17 cellular contexts compared by ENCODE assay signal in genomic region chr16:11331967-11332366, GRCh38. TPM values are rescaled to one million over a fixed set of nuclear protein-coding genes. Genes with fewer than 3 reads are reported as not detected.
DNase-seq lines count a peak whose midpoint lies in the region; ATAC-seq, FAIRE-seq and TF ChIP-seq lines count a peak whose summit lies in the region.
"Had no signal": no experiment of that assay in that cellular context is flagged by ENCODE, and none has a peak within 500 bp of the region (broad histone marks: within the 10 kb centered on the region; RNA-seq: fewer than 3 reads in every experiment).

No MANE protein-coding gene starts in this region.

- H3K27me3 Mint-ChIP-seq in activated B cell treated with CpG ODN at 0.5 μM for 24 hours (no peaks in the 10 kb centered on the region), glutamatergic neuron (ENCODE audit: unreplicated experiment) (peaks cover 1% of the 10 kb centered on the region)

- TF ChIP-seq POLR2A in A549 (IDR thresholded peaks at IDR 0.05; ENCODE audit: low read length): no peak

- TF ChIP-seq CTCF in A549 (IDR thresholded peaks at IDR 0.05): no peak
- no peak for TF ChIP-seq CTCF in activated B cell treated with CpG ODN at 0.5 μM for 24 hours (IDR thresholded peaks at IDR 0.05)
- no peak for TF ChIP-seq CTCF in glutamatergic neuron (IDR thresholded peaks at IDR 0.05; ENCODE audit: partially characterized antibody, unreplicated experiment)
- TF ChIP-seq CTCF in BE2C (IDR thresholded peaks at IDR 0.05; ENCODE audit: low read depth, low read length): no peak

- no peak overlapping the region for H3K23ac ChIP-seq in trophoblast cell (ENCODE audit: low read length)

- ATAC-seq in A549 (no peak), activated B cell treated with CpG ODN at 0.5 μM for 24 hours (ENCODE audit: low read depth) (no peak)
- ATAC-seq: CD8-positive, alpha-beta T cell had no signal

- H2BK120ac ChIP-seq in trophoblast cell (ENCODE audit: insufficient read depth, low read length, poor library complexity): no peak overlapping the region

- H3K18ac ChIP-seq in trophoblast cell (ENCODE audit: low read length): no peak overlapping the region

- CTCF ChIA-PET in A549 (lab: Yijun Ruan, JAX) (interaction anchor here (1.6 to 2.7 kb wide), 3 partner anchors 75 to 368 kb away, joined by 3 to 8 read pairs (median 7); partner anchors contain the start of gene SOCS1), activated B cell treated with CpG ODN at 0.5 μM for 24 hours (lab: Charles Lee) (interaction anchor here (1.6 kb wide), 1 partner anchor 76 kb away, joined by 4 read pairs; the partner anchor contains the start of gene SOCS1)

- no peak for DNase-seq in A549 (ENCODE audit: low read depth in 1 of 2, low spot score in 1 of 2)
- DNase-seq in activated B cell treated with CpG ODN at 0.5 μM for 24 hours: no peak
- no peak for DNase-seq in trophoblast cell
- no peak for DNase-seq in NCI-H748 (lab: John Stamatoyannopoulos, UW; ENCODE audit: unreplicated experiment)
- no peak for DNase-seq in glutamatergic neuron
- no peak for DNase-seq in BE2C
- DNase-seq: 8988T; Calu3; CD8-positive, alpha-beta T cell; DMS79 treated with DMSO at 0.1 percent for 48 hours; GF-D8; HCEC 1CT had no signal

- POLR2A ChIA-PET in A549 (lab: Yijun Ruan, JAX) (interaction anchor here (0.8 kb wide), 1 partner anchor 76 kb away, joined by 3 read pairs; the partner anchor contains the start of gene SOCS1), activated B cell treated with CpG ODN at 0.5 μM for 24 hours (lab: Charles Lee) (interaction anchor here (1.1 to 9.0 kb wide), 2 partner anchors 75 to 76 kb away, joined by 5 to 157 read pairs; partner anchors contain the start of gene SOCS1)

- H3K9ac ChIP-seq in BLaER1 treated with 17β-estradiol and CSF1 and Interleukin-3, amounts not matched to agents 10 nM and 100 nM: no peak overlapping the region
- H3K9ac ChIP-seq in trophoblast cell (ENCODE audit: low read length): no peak overlapping the region
- H3K9ac ChIP-seq: KMS-11 had no signal

- TF ChIP-seq EP300 in A549 (IDR thresholded peaks at IDR 0.05): no peak

- H2AFZ ChIP-seq in trophoblast cell (ENCODE audit: insufficient read depth, low read length, poor library complexity): no peak overlapping the region

- no peak overlapping the region for H3K27ac ChIP-seq in A549
- H3K27ac ChIP-seq in BLaER1 treated with 17β-estradiol and CSF1 and Interleukin-3, amounts not matched to agents 10 nM and 100 nM: peak overlapping the region in 7 of 11 experiments; percentile 16 to 99 (median 74); a peak in 11 of 22 replicates
- no peak overlapping the region for H3K27ac ChIP-seq in trophoblast cell (ENCODE audit: low read depth, low read length)
- H3K27ac ChIP-seq: KMS-11 had no signal

- TF ChIP-seq RAD21 in A549 (conservative IDR thresholded peaks at IDR 0.05 in 1 of 2, IDR thresholded peaks at IDR 0.05 in 1 of 2): no peak

- H4K20me1 ChIP-seq in BLaER1 treated with 17β-estradiol and CSF1 and Interleukin-3, amounts not matched to agents 10 nM and 100 nM: no peaks in the 10 kb centered on the region

- H3K4me2 ChIP-seq in A549: no peak overlapping the region
- H3K4me2 ChIP-seq in BLaER1 treated with 17β-estradiol and CSF1 and Interleukin-3, amounts not matched to agents 10 nM and 100 nM: no peak overlapping the region
- H3K4me2 ChIP-seq in trophoblast cell (ENCODE audit: low read length): no peak overlapping the region
- H3K4me2 ChIP-seq: KMS-11 had no signal

- no peak for FAIRE-seq in A549 (lab: Jason Lieb, UNC)
- FAIRE-seq: H54, HTR-8/SVneo had no signal

- peak overlapping the region; percentile 24 for H3K27ac Mint-ChIP-seq in activated B cell treated with CpG ODN at 0.5 μM for 24 hours
- H3K27ac Mint-ChIP-seq in glutamatergic neuron (ENCODE audit: unreplicated experiment): no peak overlapping the region
- H3K27ac Mint-ChIP-seq: CD8-positive, alpha-beta T cell had no signal

- peaks cover 22% of the 10 kb centered on the region for H3K79me1 ChIP-seq in trophoblast cell (ENCODE audit: low read length)

- 86% methylated on average over 2 of the region's 2 CpGs for WGBS in A549 (ENCODE audit: missing lambda C conversion rate)
- WGBS in trophoblast cell (ENCODE audit: extremely low coverage, insufficient coverage, insufficient read length): no CpG with 5 or more reads among the region's 2 CpGs

- H2AK5ac ChIP-seq in trophoblast cell (ENCODE audit: low read length): peak overlapping the region; percentile 6

- peak overlapping the region; percentile 25 for H4K91ac ChIP-seq in trophoblast cell (ENCODE audit: low read depth, low read length)

- H4K12ac ChIP-seq in trophoblast cell (ENCODE audit: low read depth, low read length): no peak overlapping the region

- peak overlapping the region; percentile 63 for H2BK12ac ChIP-seq in trophoblast cell (ENCODE audit: low read length)

- H3K27me3 ChIP-seq in BLaER1 treated with 17β-estradiol and CSF1 and Interleukin-3, amounts not matched to agents 10 nM and 100 nM: no peaks in the 10 kb centered on the region
- no peaks in the 10 kb centered on the region for H3K27me3 ChIP-seq in trophoblast cell (ENCODE audit: insufficient read depth, low read length)
- H3K27me3 ChIP-seq in BE2C: no peaks in the 10 kb centered on the region

- 0 out of 3 replicates have a peak, but pooled peaks cover 2% of the 10 kb centered on the region for H3K9me3 ChIP-seq in A549
- peaks cover 0 to 6% (median 0%) of the 10 kb centered on the region in 11 experiments; a peak in 2 of 22 replicates for H3K9me3 ChIP-seq in BLaER1 treated with 17β-estradiol and CSF1 and Interleukin-3, amounts not matched to agents 10 nM and 100 nM (replicated peaks in 1 of 11)
- peaks cover 2% of the 10 kb centered on the region for H3K9me3 ChIP-seq in trophoblast cell (ENCODE audit: insufficient read depth, low read depth, low read length)
- H3K9me3 ChIP-seq in BE2C: no peaks in the 10 kb centered on the region

- no peak overlapping the region for H2BK5ac ChIP-seq in trophoblast cell (ENCODE audit: low read depth, low read length, poor library complexity)

- H3K4ac ChIP-seq in trophoblast cell (ENCODE audit: low read depth, low read length): no peak overlapping the region

- H3K36me3 Mint-ChIP-seq in activated B cell treated with CpG ODN at 0.5 μM for 24 hours (ENCODE audit: low read depth) (no peaks in the 10 kb centered on the region), glutamatergic neuron (ENCODE audit: unreplicated experiment) (no peaks in the 10 kb centered on the region)
- H3K36me3 Mint-ChIP-seq: CD8-positive, alpha-beta T cell had no signal

- peaks cover 24% of the 10 kb centered on the region for H3K4me1 ChIP-seq in A549
- H3K4me1 ChIP-seq in BLaER1 treated with 17β-estradiol and CSF1 and Interleukin-3, amounts not matched to agents 10 nM and 100 nM: peaks cover 30 to 58% (median 47%) of the 10 kb centered on the region in 10 experiments
- H3K4me1 ChIP-seq in trophoblast cell (ENCODE audit: control insufficient read depth in 1 of 2, insufficient read depth in 2 of 2, low read length in 2 of 2): peaks cover 21 to 29% of the 10 kb centered on the region in 2 experiments
- no peaks in the 10 kb centered on the region; the same call in 1 of the 2 replicates for H3K4me1 ChIP-seq in BE2C

- no peak overlapping the region for H4K8ac ChIP-seq in trophoblast cell (ENCODE audit: low read depth, low read length)

- intact Hi-C loops in activated B cell treated with CpG ODN at 0.5 μM for 24 hours (cut with micrococcal nuclease): no loop called here

- no peak overlapping the region for H3K4me3 ChIP-seq in A549
- H3K4me3 ChIP-seq in BLaER1 treated with 17β-estradiol and CSF1 and Interleukin-3, amounts not matched to agents 10 nM and 100 nM: no peak overlapping the region
- no peak overlapping the region for H3K4me3 ChIP-seq in trophoblast cell (ENCODE audit: low read depth, low read length)
- H3K4me3 ChIP-seq in BE2C (ENCODE audit: low read depth, low read length): no peak overlapping the region

- H3K4me1 Mint-ChIP-seq in activated B cell treated with CpG ODN at 0.5 μM for 24 hours: peaks cover 44% of the 10 kb centered on the region
- H3K4me1 Mint-ChIP-seq in glutamatergic neuron (ENCODE audit: low read depth, unreplicated experiment): peaks cover 9% of the 10 kb centered on the region

- H3K36me3 ChIP-seq in BLaER1 treated with 17β-estradiol and CSF1 and Interleukin-3, amounts not matched to agents 10 nM and 100 nM: no peaks in the 10 kb centered on the region
- H3K36me3 ChIP-seq in trophoblast cell (ENCODE audit: control insufficient read depth in 1 of 2, insufficient read depth in 2 of 2, low read length in 2 of 2) (no peaks in the 10 kb centered on the region), BE2C (no peaks in the 10 kb centered on the region)

- H3K4me3 Mint-ChIP-seq in activated B cell treated with CpG ODN at 0.5 μM for 24 hours: no peak overlapping the region
- H3K4me3 Mint-ChIP-seq in glutamatergic neuron (ENCODE audit: unreplicated experiment): no peak overlapping the region
- H3K4me3 Mint-ChIP-seq: CD8-positive, alpha-beta T cell had no signal

- H3K9me3 Mint-ChIP-seq in activated B cell treated with CpG ODN at 0.5 μM for 24 hours (no peaks in the 10 kb centered on the region), glutamatergic neuron (ENCODE audit: unreplicated experiment) (peaks cover 3% of the 10 kb centered on the region)
- H3K9me3 Mint-ChIP-seq: CD8-positive, alpha-beta T cell had no signal

- peaks cover 2% of the 10 kb centered on the region for H3K79me2 ChIP-seq in trophoblast cell (ENCODE audit: control insufficient read depth, insufficient read depth, low read length, poor library complexity)

- H3K14ac ChIP-seq in trophoblast cell (ENCODE audit: low read length): no peak overlapping the region

RNA-seq across cellular contexts. Expression of gene RMI2, which starts 13.3 kb away (rescaled TPM):
- 20.3 and 24.2 TPM in 2 replicates for polyA plus RNA-seq in A549 (2011; rRNA removed)
- 26.4 and 29.5 TPM in 2 replicates for polyA plus RNA-seq in A549 (2012; cell fraction: cytosol; rRNA removed)
- polyA plus RNA-seq in A549 (2012; cell fraction: nucleus; rRNA removed): 11.5 and 15.5 TPM in 2 replicates
- polyA plus RNA-seq in A549 (2017; fragmentation: RNase III; extraction: RNeasy Plus Mini Kit Qiagen cat#74134 plus additional on column Dnase treatment): 23.3 to 27.7 TPM (median 26.9 TPM) in 3 replicates
- 5.7 and 7.2 TPM in 2 replicates for polyA minus RNA-seq in A549 (2011; rRNA and poly(A)+ RNA removed)
- total RNA-seq in activated B cell treated with CpG ODN at 0.5 μM for 24 hours: 8.1 TPM in 2 replicates
- polyA plus RNA-seq in trophoblast cell (2013): 22.5 and 22.8 TPM in 2 replicates
- total RNA-seq in glutamatergic neuron (ENCODE audit: unreplicated experiment): 4.2 TPM
- 4.9 TPM for polyA plus RNA-seq in BE2C (2012; ENCODE audit: insufficient read depth, insufficient read length, low read depth)

RNA-seq across cellular contexts. Expression of gene PRM1, which starts 50.8 kb away (rescaled TPM):
- polyA plus RNA-seq in A549 (2011; rRNA removed) (not detected in 2 replicates), A549 (2017; fragmentation: RNase III; extraction: RNeasy Plus Mini Kit Qiagen cat#74134 plus additional on column Dnase treatment) (not detected in 3 replicates)
- polyA plus RNA-seq in A549 (2012; cell fraction: cytosol; rRNA removed): not detected in 2 replicates
- polyA plus RNA-seq in A549 (2012; cell fraction: nucleus; rRNA removed): not detected in 2 replicates
- polyA minus RNA-seq in A549 (2011; rRNA and poly(A)+ RNA removed): not detected in 2 replicates
- total RNA-seq in activated B cell treated with CpG ODN at 0.5 μM for 24 hours (not detected in 2 replicates), glutamatergic neuron (ENCODE audit: unreplicated experiment) (not detected)
- polyA plus RNA-seq in trophoblast cell (2013): not detected in 2 replicates
- polyA plus RNA-seq in BE2C (2012; ENCODE audit: insufficient read depth, insufficient read length, low read depth): not detected
- total RNA-seq: Calu3; CD8-positive, alpha-beta T cell had no signal
- polyA plus RNA-seq: BJ had no signal

RNA-seq across cellular contexts. Expression of gene PRM2, which starts 55.7 kb away (rescaled TPM):
- polyA plus RNA-seq in A549 (2011; rRNA removed) (not detected in 2 replicates), A549 (2017; fragmentation: RNase III; extraction: RNeasy Plus Mini Kit Qiagen cat#74134 plus additional on column Dnase treatment) (not detected in 3 replicates)
- not detected in 2 replicates for polyA plus RNA-seq in A549 (2012; cell fraction: cytosol; rRNA removed)
- not detected in 2 replicates for polyA plus RNA-seq in A549 (2012; cell fraction: nucleus; rRNA removed)
- polyA minus RNA-seq in A549 (2011; rRNA and poly(A)+ RNA removed): not detected in 2 replicates
- total RNA-seq in activated B cell treated with CpG ODN at 0.5 μM for 24 hours (not detected in 2 replicates), glutamatergic neuron (ENCODE audit: unreplicated experiment) (not detected)
- polyA plus RNA-seq in trophoblast cell (2013): not detected in 2 replicates
- not detected for polyA plus RNA-seq in BE2C (2012; ENCODE audit: insufficient read depth, insufficient read length, low read depth)
- total RNA-seq: Calu3; CD8-positive, alpha-beta T cell had no signal
- polyA plus RNA-seq: BJ had no signal

RNA-seq across cellular contexts. Expression of gene PRM3, which starts 58.5 kb away (rescaled TPM):
- polyA plus RNA-seq in A549 (2011; rRNA removed): not detected in 2 replicates
- polyA plus RNA-seq in A549 (2012; cell fraction: cytosol; rRNA removed): not detected in 2 replicates
- not detected in 2 replicates for polyA plus RNA-seq in A549 (2012; cell fraction: nucleus; rRNA removed)
- not detected in 3 replicates for polyA plus RNA-seq in A549 (2017; fragmentation: RNase III; extraction: RNeasy Plus Mini Kit Qiagen cat#74134 plus additional on column Dnase treatment)
- not detected in 2 replicates for polyA minus RNA-seq in A549 (2011; rRNA and poly(A)+ RNA removed)
- total RNA-seq in activated B cell treated with CpG ODN at 0.5 μM for 24 hours: not detected in 2 replicates
- not detected in 2 replicates for polyA plus RNA-seq in trophoblast cell (2013)
- total RNA-seq in glutamatergic neuron (ENCODE audit: unreplicated experiment): not detected
- not detected for polyA plus RNA-seq in BE2C (2012; ENCODE audit: insufficient read depth, insufficient read length, low read depth)
- total RNA-seq: Calu3; CD8-positive, alpha-beta T cell had no signal
- polyA plus RNA-seq: BJ had no signal

Comparison
In these comparisons a context has a peak if more than half of its experiments do, and no peak if none do; other contexts are left out.
1. H3K27ac ChIP-seq: peak in BLaER1 treated with 17β-estradiol and CSF1 and Interleukin-3, amounts not matched to agents 10 nM and 100 nM (7 of 11); none in A549 (0 of 2) and trophoblast cell (single experiment).